11 cellular contexts compared by ENCODE assay signal in the genomic region with DNA sequence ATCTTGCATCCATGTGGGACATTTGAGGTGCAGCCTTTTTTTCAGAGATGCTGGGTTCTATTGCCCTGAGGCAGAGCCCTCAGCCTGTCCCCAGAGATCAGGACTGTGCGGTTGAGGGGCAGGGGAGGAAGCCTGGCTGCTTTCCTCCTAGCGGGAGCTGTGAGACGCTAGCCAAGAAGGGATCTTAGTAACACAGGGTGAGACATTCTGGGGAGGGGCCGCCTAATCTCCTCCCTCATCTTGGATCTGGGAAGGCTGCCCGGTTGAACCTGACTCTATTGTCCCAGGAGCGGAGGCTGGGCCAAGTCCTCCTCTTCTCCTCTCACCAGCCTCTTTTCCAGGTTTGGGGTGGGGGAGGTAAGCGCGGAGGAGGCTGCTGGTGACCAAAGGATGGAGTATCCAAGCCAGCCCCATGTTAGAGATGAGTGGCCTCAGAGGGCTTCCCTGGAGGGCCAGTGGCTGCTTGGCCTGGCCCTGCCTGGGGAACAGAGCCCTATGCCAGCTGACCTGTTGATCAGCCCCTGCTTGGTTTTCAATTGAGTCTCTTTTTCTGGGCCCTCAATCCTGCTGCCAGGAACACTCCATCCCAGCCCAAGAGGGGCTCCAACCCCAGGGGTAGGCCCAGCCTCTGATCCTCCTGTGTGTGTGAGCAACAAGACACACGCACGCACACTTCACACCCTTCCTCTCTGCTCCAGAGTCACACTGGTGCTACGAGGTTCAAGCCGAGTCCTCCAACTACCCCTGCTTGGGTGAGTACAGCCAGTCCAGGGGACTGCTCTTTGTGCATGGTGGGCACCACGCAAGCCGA. TPM values are rescaled to one million over a fixed set of nuclear protein-coding genes. Genes with fewer than 3 reads are reported as not detected.
A peak's percentile ranks its signal among the peaks of the same experiment; 100 is the strongest.
DNase-seq lines count a peak whose midpoint lies in the region; ATAC-seq and TF ChIP-seq lines count a peak whose summit lies in the region.
"Had no signal": no experiment of that assay in that cellular context is flagged by ENCODE, and none has a peak within 500 bp of the region (broad histone marks: within the 10 kb centered on the region; RNA-seq: fewer than 3 reads in every experiment).

No MANE protein-coding gene starts in this region.

- intact Hi-C loops in A673 (cut with micrococcal nuclease; ENCODE audit: unreplicated experiment), result no loop called here

- H3K27me3 ChIP-seq in A673 (replicated peaks; ENCODE audit: insufficient read depth, low read depth, low read length, poor library complexity), result peaks cover 24% of the 10 kb centered on the region

- H3K4me1 Mint-ChIP-seq in HFFc6 (ENCODE audit: low read depth), result peaks cover 24% of the 10 kb centered on the region
- H3K4me1 Mint-ChIP-seq in activated T-cell treated with anti-CD3 and anti-CD28 coated beads, Interleukin-2, amount 50 U/mL, for 24 hours (ENCODE audit: low read depth), result peaks cover 15% of the 10 kb centered on the region
- peaks cover 13% of the 10 kb centered on the region for H3K4me1 Mint-ChIP-seq in T-helper 17 cell

- H3K9me3 ChIP-seq in A673 (ENCODE audit: low read depth, low read length, poor library complexity, severe bottlenecking) (no peaks in the 10 kb centered on the region), T-helper 17 cell (ENCODE audit: control insufficient read depth, low read length, poor library complexity, severe bottlenecking) (no peaks in the 10 kb centered on the region)

- peaks cover 13% of the 10 kb centered on the region for H3K27me3 Mint-ChIP-seq in HFFc6 (ENCODE audit: insufficient read depth)
- H3K27me3 Mint-ChIP-seq in activated T-cell treated with anti-CD3 and anti-CD28 coated beads, Interleukin-2, amount 50 U/mL, for 24 hours, result peaks cover 65% of the 10 kb centered on the region
- H3K27me3 Mint-ChIP-seq in T-helper 17 cell, result peaks cover 69% of the 10 kb centered on the region

- ATAC-seq in T-helper 17 cell, result no peak
- no peak for ATAC-seq in GM18867 (IDR thresholded peaks at IDR 0.05; ENCODE audit: unreplicated experiment)
- ATAC-seq: activated naive CD8-positive, alpha-beta T cell treated with anti-CD3 and anti-CD28 coated beads, Interleukin-2, amount 50 U/mL, for 24 hours had no signal

- POLR2A ChIA-PET in A673 (lab: Charles Lee; ENCODE audit: low non-redundant PET), result no interaction called here

- H3K9me3 Mint-ChIP-seq in HFFc6, result no peaks in the 10 kb centered on the region
- no peaks in the 10 kb centered on the region for H3K9me3 Mint-ChIP-seq in activated T-cell treated with anti-CD3 and anti-CD28 coated beads, Interleukin-2, amount 50 U/mL, for 24 hours
- H3K9me3 Mint-ChIP-seq: activated naive CD8-positive, alpha-beta T cell treated with anti-CD3 and anti-CD28 coated beads, Interleukin-2, amount 50 U/mL, for 24 hours had no signal

- CTCF ChIA-PET in A673 (lab: Charles Lee), result no interaction called here

- H3K27ac Mint-ChIP-seq in HFFc6 (peak overlapping the region; percentile 65), T-helper 17 cell (no peak overlapping the region)
- no peak overlapping the region for H3K27ac Mint-ChIP-seq in activated T-cell treated with anti-CD3 and anti-CD28 coated beads, Interleukin-2, amount 50 U/mL, for 24 hours
- H3K27ac Mint-ChIP-seq: activated naive CD8-positive, alpha-beta T cell treated with anti-CD3 and anti-CD28 coated beads, Interleukin-2, amount 50 U/mL, for 24 hours; B cell had no signal

- H3K4me1 ChIP-seq in A673 (ENCODE audit: insufficient read depth, low read length, poor library complexity, severe bottlenecking), result peaks cover 17% of the 10 kb centered on the region

- no peak overlapping the region for H3K27ac ChIP-seq in A673 (ENCODE audit: low read depth, low read length, poor library complexity, severe bottlenecking)

- H3K36me3 Mint-ChIP-seq in HFFc6 (ENCODE audit: low read depth) (no peaks in the 10 kb centered on the region), T-helper 17 cell (ENCODE audit: low read depth) (peaks cover 7% of the 10 kb centered on the region)
- H3K36me3 Mint-ChIP-seq in activated T-cell treated with anti-CD3 and anti-CD28 coated beads, Interleukin-2, amount 50 U/mL, for 24 hours (ENCODE audit: low read depth), result no peaks in the 10 kb centered on the region

- DNase-seq in A673 (ENCODE audit: low spot score) (peak; percentile 45), HFFc6 (peak; percentile 61), cardiac fibroblast (ENCODE audit: low read depth in 2 of 2) (peak; percentile 79 to 80), kidney tubule cell (ENCODE audit: low spot score) (peak; percentile 27), T-helper 17 cell (no peak), inferior parietal cortex (ENCODE audit: extremely low spot score) (no peak)
- no peak for DNase-seq in activated T-cell treated with anti-CD3 and anti-CD28 coated beads, Interleukin-2, amount 50 U/mL, for 24 hours
- DNase-seq: activated CD4-positive, alpha-beta T cell treated with anti-CD3 and anti-CD28 coated beads for 1 hour; activated naive CD8-positive, alpha-beta T cell treated with anti-CD3 and anti-CD28 coated beads, Interleukin-2, amount 50 U/mL, for 24 hours had no signal

- H3K36me3 ChIP-seq in A673 (ENCODE audit: insufficient read depth, low read length, poor library complexity, severe bottlenecking), result no peaks in the 10 kb centered on the region

- peak overlapping the region; percentile 22; the same call in 1 of the 2 replicates for H3K4me3 Mint-ChIP-seq in HFFc6
- no peak overlapping the region for H3K4me3 Mint-ChIP-seq in activated T-cell treated with anti-CD3 and anti-CD28 coated beads, Interleukin-2, amount 50 U/mL, for 24 hours
- H3K4me3 Mint-ChIP-seq in T-helper 17 cell, result no peak overlapping the region
- H3K4me3 Mint-ChIP-seq: activated naive CD8-positive, alpha-beta T cell treated with anti-CD3 and anti-CD28 coated beads, Interleukin-2, amount 50 U/mL, for 24 hours; B cell had no signal

- TF ChIP-seq CTCF in A673 (conservative IDR thresholded peaks at IDR 0.05; ENCODE audit: low read depth, low read length) (no peak), HFFc6 (IDR thresholded peaks at IDR 0.05) (no peak), cardiac fibroblast (IDR thresholded peaks at IDR 0.05; ENCODE audit: low read depth, low read length) (no peak)

- H3K4me3 ChIP-seq in A673 (ENCODE audit: low read depth, low read length, poor library complexity, severe bottlenecking), result no peak overlapping the region
- no peak overlapping the region for H3K4me3 ChIP-seq in cardiac fibroblast (replicated peaks in 1 of 2; ENCODE audit: low read depth in 2 of 2, low read length in 2 of 2)

- BruUV-seq in A673 (replicated peaks; lab: Mats Ljungman, UMichigan), result no TSS peak

RNA-seq across cellular contexts. Expression of gene CA4, which starts 5.0 kb away (rescaled TPM):
- total RNA-seq in A673 (2021) (not detected in 2 replicates), T-helper 17 cell (not detected)
- total RNA-seq in HFFc6 (2021; fragmentation: NEBNext Ultra II Directional; extraction: Animal tissue kit (Norgen Biotek cat#: 25700)), result not detected
- total RNA-seq: B cell had no signal

Comparison
In these comparisons a context has a peak if more than half of its experiments do, and no peak if none do; other contexts are left out.
1. DNase-seq: peak in A673 (single experiment), HFFc6 (single experiment), cardiac fibroblast (2 of 2) and kidney tubule cell (single experiment); none in activated T-cell treated with anti-CD3 and anti-CD28 coated beads, Interleukin-2, amount 50 U/mL, for 24 hours (single experiment), T-helper 17 cell (0 of 3) and inferior parietal cortex (single experiment).